8 cellular contexts compared by ENCODE assay signal in genomic region chr7:2757904-2758672, GRCh38.
DNase-seq lines count a peak whose midpoint lies in the region; ATAC-seq and TF ChIP-seq lines count a peak whose summit lies in the region.

No MANE protein-coding gene starts in this region.

- no peak for TF ChIP-seq CTCF in HL-60 (IDR thresholded peaks at IDR 0.05; ENCODE audit: insufficient read depth, low read length)
- TF ChIP-seq CTCF in spleen (IDR thresholded peaks at IDR 0.05 in 8 of 11, conservative IDR thresholded peaks at IDR 0.05 in 3 of 11), result no peak

- no peaks in the 10 kb centered on the region for H3K27me3 ChIP-seq in HL-60 (ENCODE audit: insufficient read depth, poor library complexity, severe bottlenecking)
- no peaks in the 10 kb centered on the region for H3K27me3 ChIP-seq in SJCRH30
- no peaks in the 10 kb centered on the region for H3K27me3 ChIP-seq in spleen (replicated peaks in 1 of 7)

- no peak for TF ChIP-seq POLR2A in spleen (IDR thresholded peaks at IDR 0.05)

- peaks cover 33% of the 10 kb centered on the region for H3K4me1 ChIP-seq in SJCRH30
- peaks cover 45 to 59% (median 55%) of the 10 kb centered on the region in 6 donors for H3K4me1 ChIP-seq in spleen

- ATAC-seq in GM21381 (IDR thresholded peaks at IDR 0.05; ENCODE audit: unreplicated experiment), result peak; percentile 67

- DNase-seq in DMS53 (lab: John Stamatoyannopoulos, UW), result peak; percentile 97
- DNase-seq in HL-60 (ENCODE audit: low read depth in 1 of 2, low spot score in 1 of 2), result peak; percentile 79 to 80
- DNase-seq in SJCRH30, result peak; percentile 81 to 89
- peak; percentile 29 for DNase-seq in activated naive CD8-positive, alpha-beta T cell treated with anti-CD3 and anti-CD28 coated beads, Interleukin-2, amount 50 U/mL, for 16 hours (ENCODE audit: low read depth, low spot score)
- peak; percentile 86 for DNase-seq in hepatic stellate cell (ENCODE audit: low spot score)
- no peak for DNase-seq in spleen
- no peak for DNase-seq in NCI-H187 (lab: John Stamatoyannopoulos, UW)

- no peaks in the 10 kb centered on the region for H3K9me3 ChIP-seq in SJCRH30 (replicated peaks)
- H3K9me3 ChIP-seq in spleen, result no peaks in the 10 kb centered on the region

- intact Hi-C loops in spleen (cut with DNase I; ENCODE audit: low total_unique reads), result no loop called here

- H3K36me3 ChIP-seq in SJCRH30, result no peaks in the 10 kb centered on the region
- H3K36me3 ChIP-seq in spleen, result peaks cover 0 to 28% (median 0%) of the 10 kb centered on the region in 6 donors

- no peak overlapping the region for H3K4me3 ChIP-seq in HL-60 (replicated peaks; ENCODE audit: insufficient read depth, low read length)
- H3K4me3 ChIP-seq in SJCRH30, result peak overlapping the region; percentile 37
- H3K4me3 ChIP-seq in spleen, result no peak overlapping the region

- 31 to 43% (median 40%) methylated on average over 12 of the region's 12 CpGs for WGBS in spleen, 5 donors

- H3K27ac ChIP-seq in HL-60 (replicated peaks) (peak overlapping the region; percentile 67), SJCRH30 (peak overlapping the region; percentile 88), spleen (peak overlapping the region; percentile 42 to 78 (median 64))

Comparison
In these comparisons a context has a peak if more than half of its experiments do, and no peak if none do; other contexts are left out.
1. DNase-seq: peak in DMS53 (single experiment), HL-60 (2 of 2), SJCRH30 (2 of 2), activated naive CD8-positive, alpha-beta T cell treated with anti-CD3 and anti-CD28 coated beads, Interleukin-2, amount 50 U/mL, for 16 hours (single experiment) and hepatic stellate cell (single experiment); none in spleen (single experiment) and NCI-H187 (0 of 2).
2. Peak in every context shown above with its lines, with median percentiles within 50 percentile points of each other: H3K27ac ChIP-seq.